ENCODE assay signal across 25 cellular contexts in genomic region chr15:57319226-57319918, GRCh38. TPM values are rescaled to one million over a fixed set of nuclear protein-coding genes. Genes with fewer than 3 reads are reported as not detected.
DNase-seq lines count a peak whose midpoint lies in the region; ATAC-seq and TF ChIP-seq lines count a peak whose summit lies in the region.
"Had no signal": no experiment of that assay in that cellular context is flagged by ENCODE, and none has a peak within 500 bp of the region (broad histone marks: within the 10 kb centered on the region; RNA-seq: fewer than 3 reads in every experiment).

No MANE protein-coding gene starts in this region.

- no peak overlapping the region for H3K27ac Mint-ChIP-seq in stimulated activated naive CD8-positive, alpha-beta T cell treated with anti-CD3 and anti-CD28 coated beads, Interleukin-15, amount 100 ng/mL, for 72 hours
- no peak overlapping the region for H3K27ac Mint-ChIP-seq in endothelial cell (ENCODE audit: unreplicated experiment)
- H3K27ac Mint-ChIP-seq in activated CD4-positive, alpha-beta T cell treated with anti-CD3 and anti-CD28 coated beads for 36 hours, result no peak overlapping the region
- H3K27ac Mint-ChIP-seq: B cell; T-helper 2 cell treated with Interferon-gamma antibody and Interleukin-4, amounts not matched to agents 5 μg/mL and 100 μg/mL, for 36 hours had no signal

- CTCF ChIA-PET in activated CD4-positive, alpha-beta T cell treated with anti-CD3 and anti-CD28 coated beads for 36 hours (lab: Charles Lee), result no interaction called here

- peaks cover 15% of the 10 kb centered on the region for H3K4me1 Mint-ChIP-seq in stimulated activated naive CD8-positive, alpha-beta T cell treated with anti-CD3 and anti-CD28 coated beads, Interleukin-15, amount 100 ng/mL, for 72 hours
- peaks cover 36% of the 10 kb centered on the region for H3K4me1 Mint-ChIP-seq in endothelial cell (ENCODE audit: unreplicated experiment)
- H3K4me1 Mint-ChIP-seq in activated CD4-positive, alpha-beta T cell treated with anti-CD3 and anti-CD28 coated beads for 36 hours, result peaks cover 4% of the 10 kb centered on the region

- no peaks in the 10 kb centered on the region for H3K36me3 ChIP-seq in left lung
- H3K36me3 ChIP-seq: breast epithelium, gastroesophageal sphincter, HAP-1, sigmoid colon, upper lobe of left lung had no signal

- DNase-seq in stimulated activated naive CD8-positive, alpha-beta T cell treated with anti-CD3 and anti-CD28 coated beads, Interleukin-15, amount 100 ng/mL, for 72 hours, result no peak
- no peak for DNase-seq in stimulated activated naive CD8-positive, alpha-beta T cell treated with anti-CD3 and anti-CD28 coated beads, Interleukin-15, Interleukin-2, amounts not matched to agents 100 U/mL and 50 U/mL, for 24 hours
- DNase-seq in NCI-H510A (lab: John Stamatoyannopoulos, UW) (peak; percentile 45), endothelial cell (ENCODE audit: low spot score) (no peak), left lobe of liver (ENCODE audit: low spot score) (no peak), RPMI8226 (no peak), left lung (no peak)
- no peak for DNase-seq in activated CD4-positive, alpha-beta T cell treated with anti-CD3 and anti-CD28 coated beads for 36 hours
- DNase-seq: activated naive CD4-positive, alpha-beta T cell treated with anti-CD3 and anti-CD28 coated beads, Interleukin-2, amount 50 U/mL, for 16 hours; amygdala; cortex of kidney; DND-41; NCI-H1694 treated with DMSO at 0.1 percent for 48 hours; NCI-H446 treated with DMSO at 0.1 percent for 48 hours; sigmoid colon; stimulated activated CD4-positive, alpha-beta T cell treated with anti-CD3 and anti-CD28 coated beads, Interleukin-15, amount 100 ng/mL, for 24 hours had no signal

- H3K27me3 ChIP-seq in left lung, result no peaks in the 10 kb centered on the region
- H3K27me3 ChIP-seq: breast epithelium, gastroesophageal sphincter, sigmoid colon, upper lobe of left lung had no signal

- peaks cover 9% of the 10 kb centered on the region for H3K27me3 Mint-ChIP-seq in stimulated activated naive CD8-positive, alpha-beta T cell treated with anti-CD3 and anti-CD28 coated beads, Interleukin-15, amount 100 ng/mL, for 72 hours
- H3K27me3 Mint-ChIP-seq in endothelial cell (ENCODE audit: unreplicated experiment), result peaks cover 18% of the 10 kb centered on the region
- no peaks in the 10 kb centered on the region for H3K27me3 Mint-ChIP-seq in activated CD4-positive, alpha-beta T cell treated with anti-CD3 and anti-CD28 coated beads for 36 hours
- H3K27me3 Mint-ChIP-seq: B cell had no signal

- no peak overlapping the region for H3K27ac ChIP-seq in left lung
- H3K27ac ChIP-seq: gastroesophageal sphincter, KMS-11, sigmoid colon, VCaP had no signal

- H3K36me3 Mint-ChIP-seq in endothelial cell (ENCODE audit: low read depth, unreplicated experiment), result peaks cover 6% of the 10 kb centered on the region
- no peaks in the 10 kb centered on the region for H3K36me3 Mint-ChIP-seq in activated CD4-positive, alpha-beta T cell treated with anti-CD3 and anti-CD28 coated beads for 36 hours (ENCODE audit: low read depth)

- H3K4me3 ChIP-seq in left lung, result no peak overlapping the region
- H3K4me3 ChIP-seq: breast epithelium, gastroesophageal sphincter, HAP-1, sigmoid colon, upper lobe of left lung had no signal

- H3K9me3 Mint-ChIP-seq in stimulated activated naive CD8-positive, alpha-beta T cell treated with anti-CD3 and anti-CD28 coated beads, Interleukin-15, amount 100 ng/mL, for 72 hours, result no peaks in the 10 kb centered on the region
- no peaks in the 10 kb centered on the region for H3K9me3 Mint-ChIP-seq in endothelial cell (ENCODE audit: unreplicated experiment)
- H3K9me3 Mint-ChIP-seq in activated CD4-positive, alpha-beta T cell treated with anti-CD3 and anti-CD28 coated beads for 36 hours (ENCODE audit: low read depth), result no peaks in the 10 kb centered on the region
- H3K9me3 Mint-ChIP-seq: T-helper 2 cell treated with Interferon-gamma antibody and Interleukin-4, amounts not matched to agents 5 μg/mL and 100 μg/mL, for 36 hours had no signal

- POLR2A ChIA-PET in activated CD4-positive, alpha-beta T cell treated with anti-CD3 and anti-CD28 coated beads for 36 hours (lab: Charles Lee), result no interaction called here

- intact Hi-C loops in left lung (cut with DNase I), result no loop called here
- intact Hi-C loops in activated CD4-positive, alpha-beta T cell treated with anti-CD3 and anti-CD28 coated beads for 36 hours (cut with DNase I, micrococcal nuclease), result no loop called here

- TF ChIP-seq CTCF in endothelial cell (IDR thresholded peaks at IDR 0.05; ENCODE audit: unreplicated experiment), result no peak
- no peak for TF ChIP-seq CTCF in left lung (IDR thresholded peaks at IDR 0.05)

- H3K4me3 Mint-ChIP-seq in stimulated activated naive CD8-positive, alpha-beta T cell treated with anti-CD3 and anti-CD28 coated beads, Interleukin-15, amount 100 ng/mL, for 72 hours, result no peak overlapping the region
- H3K4me3 Mint-ChIP-seq in endothelial cell (ENCODE audit: unreplicated experiment), result peak overlapping the region; percentile 62
- H3K4me3 Mint-ChIP-seq in activated CD4-positive, alpha-beta T cell treated with anti-CD3 and anti-CD28 coated beads for 36 hours, result no peak overlapping the region
- H3K4me3 Mint-ChIP-seq: B cell; nephron; T-helper 2 cell treated with Interferon-gamma antibody and Interleukin-4, amounts not matched to agents 5 μg/mL and 100 μg/mL, for 36 hours had no signal

- ATAC-seq in stimulated activated naive CD8-positive, alpha-beta T cell treated with anti-CD3 and anti-CD28 coated beads, Interleukin-15, amount 100 ng/mL, for 72 hours, result peak; percentile 26
- ATAC-seq in stimulated activated naive CD8-positive, alpha-beta T cell treated with anti-CD3 and anti-CD28 coated beads, Interleukin-15, Interleukin-2, amounts not matched to agents 100 U/mL and 50 U/mL, for 24 hours, result no peak
- ATAC-seq in left lobe of liver (no peak), left lung (no peak)
- ATAC-seq in activated CD4-positive, alpha-beta T cell treated with anti-CD3 and anti-CD28 coated beads for 36 hours, result no peak
- ATAC-seq: gastroesophageal sphincter had no signal

- H3K9me3 ChIP-seq in left lung, result no peaks in the 10 kb centered on the region
- H3K9me3 ChIP-seq: breast epithelium, gastroesophageal sphincter, HAP-1, sigmoid colon, upper lobe of left lung had no signal

- peaks cover 3 to 10% of the 10 kb centered on the region in 2 donors for H3K4me1 ChIP-seq in left lung
- H3K4me1 ChIP-seq: breast epithelium had no signal

RNA-seq across cellular contexts. Expression of gene CGNL1, which starts 56.9 kb away (rescaled TPM):
- 238 TPM for total RNA-seq in endothelial cell (ENCODE audit: unreplicated experiment)
- total RNA-seq in left lobe of liver, result 42.9 TPM
- total RNA-seq in left lung, result 10 to 100 TPM; 31.2 to 68.1 TPM
- not detected for total RNA-seq in activated CD4-positive, alpha-beta T cell treated with anti-CD3 and anti-CD28 coated beads for 36 hours

Comparison
In these comparisons a context has a peak if more than half of its experiments do, and no peak if none do; other contexts are left out.
1. RNA of gene CGNL1, which starts 56.9 kb away (total RNA-seq): 238 TPM in endothelial cell (single experiment), 31.2 to 68.1 TPM in left lung and 42.9 TPM in left lobe of liver (single experiment); not detected in activated CD4-positive, alpha-beta T cell treated with anti-CD3 and anti-CD28 coated beads for 36 hours; every median in the first group is over 10 times any median in the second.